In the genomic region with DNA sequence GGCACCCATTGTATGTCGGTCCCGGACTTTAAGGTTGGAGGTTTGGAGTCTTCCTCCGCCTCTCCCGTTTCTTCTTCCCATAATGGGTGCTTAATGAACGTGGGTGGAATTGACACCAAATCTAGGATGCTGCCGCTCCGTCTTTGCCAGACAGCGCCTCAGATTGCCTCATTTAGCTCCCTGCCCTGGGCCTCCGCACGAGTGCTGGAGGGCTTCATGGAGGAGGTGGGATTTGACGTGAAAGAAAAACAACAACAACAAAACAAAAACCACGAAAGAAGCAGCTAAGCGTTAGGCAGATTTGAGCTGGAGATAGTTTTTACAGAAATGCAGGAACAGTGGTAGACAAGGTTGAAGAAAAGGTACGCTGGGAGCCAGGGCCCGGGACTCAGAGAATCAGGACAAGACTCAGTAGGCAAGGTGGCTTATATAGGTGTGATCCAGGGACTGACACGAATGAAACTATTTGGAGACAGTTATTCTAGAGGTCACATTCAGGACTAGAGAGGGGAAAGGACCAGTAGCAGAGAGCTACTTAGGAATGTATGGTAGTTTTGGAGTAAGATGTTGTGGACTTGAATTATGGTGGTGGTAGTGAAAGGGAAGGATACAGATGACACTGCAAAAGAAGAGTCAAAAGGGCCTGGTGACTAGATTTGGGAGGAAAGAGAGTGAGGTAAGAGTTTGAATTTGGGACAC, we compare ENCODE assay signal across 8 cellular contexts. TPM values are rescaled to one million over a fixed set of nuclear protein-coding genes. Genes with fewer than 3 reads are reported as not detected.
DNase-seq lines count a peak whose midpoint lies in the region; ATAC-seq and TF ChIP-seq lines count a peak whose summit lies in the region.

No MANE protein-coding gene starts in this region.

- POLR2A ChIA-PET in AG04450 (lab: Yijun Ruan, JAX): interaction anchor here (0.9 to 1.2 kb wide), 2 partner anchors 45 kb away, joined by 4 to 9 read pairs; a partner anchor contains a TSS

- H3K4me1 Mint-ChIP-seq in natural killer cell treated with Interleukin-12 subunit alpha and Interleukin-12 subunit beta and Interleukin-15 and Interleukin-18, amount 100 ng/mL, for 72 hours (ENCODE audit: low read depth in 2 of 2): peaks cover 24 to 28% of the 10 kb centered on the region in 2 donors

- H3K27ac ChIP-seq in AG04450 (ENCODE audit: low read depth, low read length) (no peak overlapping the region), KOPT-K1 (ENCODE audit: low read depth, low read length, poor library complexity, severe bottlenecking) (peak overlapping the region; percentile 92)
- H3K27ac ChIP-seq in effector memory CD4-positive, alpha-beta T cell (ENCODE audit: insufficient read depth, low read length, poor library complexity, severe bottlenecking): peak overlapping the region; percentile 85

- peak overlapping the region; percentile 98 for H3K4me3 Mint-ChIP-seq in natural killer cell treated with Interleukin-12 subunit alpha and Interleukin-12 subunit beta and Interleukin-15 and Interleukin-18, amount 100 ng/mL, for 72 hours

- no peak for DNase-seq in AG04450 (ENCODE audit: low read depth, low spot score)
- DNase-seq in effector memory CD4-positive, alpha-beta T cell: no peak
- DNase-seq in natural killer cell treated with Interleukin-12 subunit alpha and Interleukin-12 subunit beta and Interleukin-15 and Interleukin-18, amount 100 ng/mL, for 72 hours (ENCODE audit: low spot score): no peak
- DNase-seq in NCI-H2029 treated with DMSO at 0.1 percent for 48 hours (lab: John Stamatoyannopoulos, UW): no peak
- no peak for DNase-seq in NK-92 (lab: John Stamatoyannopoulos, UW; ENCODE audit: unreplicated experiment)
- no peak for DNase-seq in superior temporal gyrus (ENCODE audit: extremely low spot score)

- peaks cover 6% of the 10 kb centered on the region for H3K36me3 Mint-ChIP-seq in natural killer cell treated with Interleukin-12 subunit alpha and Interleukin-12 subunit beta and Interleukin-15 and Interleukin-18, amount 100 ng/mL, for 72 hours

- CTCF ChIA-PET in AG04450 (lab: Charles Lee): interaction anchor here (1.6 to 1.7 kb wide), 2 partner anchors 12 to 51 kb away, joined by 6 read pairs; no protein-coding TSS in a partner anchor

- H3K36me3 ChIP-seq in KOPT-K1 (ENCODE audit: insufficient read depth, low read length): no peaks in the 10 kb centered on the region
- H3K36me3 ChIP-seq in effector memory CD4-positive, alpha-beta T cell (ENCODE audit: control insufficient read depth, insufficient read depth, low read length): no peaks in the 10 kb centered on the region

- H3K27me3 ChIP-seq in AG04450 (ENCODE audit: control insufficient read depth, insufficient read depth, low read length): no peaks in the 10 kb centered on the region
- H3K27me3 ChIP-seq in effector memory CD4-positive, alpha-beta T cell (replicated peaks; ENCODE audit: control insufficient read depth, insufficient read depth, low read length, poor library complexity, severe bottlenecking): no peaks in the 10 kb centered on the region

- no peaks in the 10 kb centered on the region for H3K9me3 ChIP-seq in AG04450 (ENCODE audit: control insufficient read depth, insufficient read depth, low read length)
- H3K9me3 ChIP-seq in KOPT-K1 (ENCODE audit: insufficient read depth, low read length, poor library complexity, severe bottlenecking): no peaks in the 10 kb centered on the region
- no peaks in the 10 kb centered on the region for H3K9me3 ChIP-seq in effector memory CD4-positive, alpha-beta T cell (ENCODE audit: control insufficient read depth, low read length)

- no peak for TF ChIP-seq CTCF in AG04450 (IDR thresholded peaks at IDR 0.05; ENCODE audit: low read depth, low read length)

- no peaks in the 10 kb centered on the region for H3K9me3 Mint-ChIP-seq in natural killer cell treated with Interleukin-12 subunit alpha and Interleukin-12 subunit beta and Interleukin-15 and Interleukin-18, amount 100 ng/mL, for 72 hours

- H3K27me3 Mint-ChIP-seq in natural killer cell treated with Interleukin-12 subunit alpha and Interleukin-12 subunit beta and Interleukin-15 and Interleukin-18, amount 100 ng/mL, for 72 hours: no peaks in the 10 kb centered on the region

- ATAC-seq in GM19351 (IDR thresholded peaks at IDR 0.05; ENCODE audit: unreplicated experiment): peak; percentile 20
- peak in 1 of 2 donors; percentile 22 for ATAC-seq in natural killer cell treated with Interleukin-12 subunit alpha and Interleukin-12 subunit beta and Interleukin-15 and Interleukin-18, amount 100 ng/mL, for 72 hours

- peak overlapping the region; percentile 96 to 99 for H3K27ac Mint-ChIP-seq in natural killer cell treated with Interleukin-12 subunit alpha and Interleukin-12 subunit beta and Interleukin-15 and Interleukin-18, amount 100 ng/mL, for 72 hours

- H3K4me1 ChIP-seq in effector memory CD4-positive, alpha-beta T cell (ENCODE audit: control insufficient read depth, insufficient read depth, low read length, poor library complexity, severe bottlenecking): peaks cover 7% of the 10 kb centered on the region

- peak overlapping the region; percentile 99 for H3K4me3 ChIP-seq in AG04450 (ENCODE audit: low read depth, low read length)
- H3K4me3 ChIP-seq in effector memory CD4-positive, alpha-beta T cell (ENCODE audit: insufficient read depth, low read depth, low read length, poor library complexity, severe bottlenecking): peak overlapping the region; percentile 93

RNA-seq across cellular contexts. Expression of a gene that starts 0.6 kb away (rescaled TPM):
- polyA plus RNA-seq in AG04450 (2011; rRNA removed): 4.1 and 4.8 TPM in 2 replicates
- 8.3 and 9.6 TPM in 2 replicates for polyA minus RNA-seq in AG04450 (2011; rRNA and poly(A)+ RNA removed)
- total RNA-seq in natural killer cell treated with Interleukin-12 subunit alpha and Interleukin-12 subunit beta and Interleukin-15 and Interleukin-18, amount 100 ng/mL, for 72 hours: 1 to 10 TPM; 3.4 to 5.4 TPM

RNA-seq across cellular contexts. Expression of a gene that starts 6.6 kb away (rescaled TPM):
- 7.8 and 9.8 TPM in 2 replicates for polyA plus RNA-seq in AG04450 (2011; rRNA removed)
- polyA minus RNA-seq in AG04450 (2011; rRNA and poly(A)+ RNA removed): 6.1 and 9.2 TPM in 2 replicates
- total RNA-seq in natural killer cell treated with Interleukin-12 subunit alpha and Interleukin-12 subunit beta and Interleukin-15 and Interleukin-18, amount 100 ng/mL, for 72 hours: 10 to 100 TPM; 11.0 to 12.1 TPM

RNA-seq across cellular contexts. Expression of a gene that starts 41.1 kb away (rescaled TPM):
- 1.6 TPM in 2 replicates for polyA plus RNA-seq in AG04450 (2011; rRNA removed)
- polyA minus RNA-seq in AG04450 (2011; rRNA and poly(A)+ RNA removed): 4.7 and 6.0 TPM in 2 replicates
- total RNA-seq in natural killer cell treated with Interleukin-12 subunit alpha and Interleukin-12 subunit beta and Interleukin-15 and Interleukin-18, amount 100 ng/mL, for 72 hours: 1 to 10 TPM; 4.1 to 4.4 TPM

RNA-seq across cellular contexts. Expression of a gene that starts 44.6 kb away (rescaled TPM):
- 50.2 and 55.7 TPM in 2 replicates for polyA plus RNA-seq in AG04450 (2011; rRNA removed)
- polyA minus RNA-seq in AG04450 (2011; rRNA and poly(A)+ RNA removed): 33.1 and 38.9 TPM in 2 replicates
- total RNA-seq in natural killer cell treated with Interleukin-12 subunit alpha and Interleukin-12 subunit beta and Interleukin-15 and Interleukin-18, amount 100 ng/mL, for 72 hours: 10 to 100 TPM; 61.5 to 76.0 TPM
